In the genomic region with DNA sequence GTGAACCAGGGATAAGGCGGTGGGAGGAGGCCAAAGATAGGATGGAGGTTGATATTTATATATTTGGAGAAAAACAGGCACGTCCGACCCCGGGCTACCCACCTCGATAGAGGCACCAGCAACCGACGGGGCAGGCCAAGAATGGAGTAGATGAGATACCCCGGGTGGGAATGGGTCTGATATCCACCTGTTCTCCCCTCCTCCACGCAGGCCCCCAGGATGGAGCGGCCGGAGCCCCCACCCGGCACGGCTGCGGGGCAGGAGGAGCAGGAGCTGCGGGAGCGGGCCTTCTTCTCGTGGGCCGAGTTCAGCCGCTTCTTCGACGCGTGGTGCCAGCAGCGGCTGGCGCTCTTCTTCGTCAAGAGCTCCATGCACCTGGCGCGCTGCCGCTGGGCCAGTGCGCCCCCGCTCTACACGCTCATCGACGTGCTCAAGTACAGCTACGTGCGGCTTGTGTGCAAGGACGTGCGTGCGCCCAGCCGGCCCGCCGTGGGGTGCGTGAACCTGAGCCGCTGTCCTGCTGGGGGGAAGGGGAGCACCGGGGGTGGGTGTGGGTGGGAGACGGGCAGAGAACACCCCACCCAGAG, we compare ENCODE assay signal across 8 cellular contexts. TPM values are rescaled to one million over a fixed set of nuclear protein-coding genes. Genes with fewer than 3 reads are reported as not detected.
DNase-seq lines count a peak whose midpoint lies in the region; TF ChIP-seq lines count a peak whose summit lies in the region.

No MANE protein-coding gene starts in this region.

- no peak overlapping the region for H2AK5ac ChIP-seq in H9 (ENCODE audit: insufficient read length, low read length)

- peaks cover 4% of the 10 kb centered on the region for H3K79me1 ChIP-seq in H9 (ENCODE audit: insufficient read depth, low read depth, low read length, poor library complexity, severe bottlenecking)

- no peak overlapping the region for H4K91ac ChIP-seq in H9 (ENCODE audit: insufficient read length, low read depth, low read length)

- peak overlapping the region; percentile 80 for H3K9ac ChIP-seq in H9 (ENCODE audit: extremely low read depth, insufficient read length, low read length)

- H2AFZ ChIP-seq in H9 (ENCODE audit: low read length) = no peak overlapping the region

- CTCF ChIA-PET in activated CD4-positive, alpha-beta memory T cell treated with anti-CD3 and anti-CD28 coated beads, Interleukin-2, amount 10 ng/mL, durations not matched to agents 7 days and 5 days (lab: Charles Lee) = interaction anchor here (0.6 to 1.4 kb wide), 4 partner anchors 23 to 242 kb away, joined by 3 to 5 read pairs (median 4); no protein-coding TSS in a partner anchor

- no peaks in the 10 kb centered on the region; the same call in 1 of the 2 replicates for H3K4me1 ChIP-seq in H9 (ENCODE audit: insufficient read depth, low read length)
- peaks cover 6 to 11% of the 10 kb centered on the region in 2 donors for H3K4me1 ChIP-seq in thyroid gland

- no peak overlapping the region for H2BK12ac ChIP-seq in H9 (ENCODE audit: insufficient read length, low read depth, low read length)

- peak overlapping the region in 2 of 3 experiments; percentile 3 to 97; a peak in 2 of 7 replicates for H3K27ac Mint-ChIP-seq in H9
- peak overlapping the region; percentile 94 for H3K27ac Mint-ChIP-seq in activated CD4-positive, alpha-beta memory T cell treated with anti-CD3 and anti-CD28 coated beads, Interleukin-2, amount 10 ng/mL, durations not matched to agents 7 days and 5 days
- H3K27ac Mint-ChIP-seq in immature natural killer cell = peak overlapping the region in 2 of 6 donors; percentile 77 to 84

- POLR2A ChIA-PET in activated CD4-positive, alpha-beta memory T cell treated with anti-CD3 and anti-CD28 coated beads, Interleukin-2, amount 10 ng/mL, durations not matched to agents 7 days and 5 days (lab: Charles Lee) = interaction anchor here (1.3 to 3.6 kb wide), 8 partner anchors 8 to 84 kb away, joined by 3 to 22 read pairs (median 7); partner anchors contain the start of genes CARD8 and PLA2G4C

- H3K9me3 Mint-ChIP-seq in H9 = no peaks in the 10 kb centered on the region
- H3K9me3 Mint-ChIP-seq in activated CD4-positive, alpha-beta memory T cell treated with anti-CD3 and anti-CD28 coated beads, Interleukin-2, amount 10 ng/mL, durations not matched to agents 7 days and 5 days = no peaks in the 10 kb centered on the region
- no peaks in the 10 kb centered on the region for H3K9me3 Mint-ChIP-seq in immature natural killer cell

- H3K27me3 Mint-ChIP-seq in H9 (ENCODE audit: low read depth) (no peaks in the 10 kb centered on the region; the same call in 1 of the 2 replicates), immature natural killer cell (ENCODE audit: low read depth in 3 of 3) (peaks cover 7 to 12% (median 9%) of the 10 kb centered on the region in 3 donors)
- no peaks in the 10 kb centered on the region for H3K27me3 Mint-ChIP-seq in activated CD4-positive, alpha-beta memory T cell treated with anti-CD3 and anti-CD28 coated beads, Interleukin-2, amount 10 ng/mL, durations not matched to agents 7 days and 5 days

- no peak for DNase-seq in H9
- DNase-seq in activated CD4-positive, alpha-beta memory T cell treated with anti-CD3 and anti-CD28 coated beads, Interleukin-2, amount 10 ng/mL, durations not matched to agents 7 days and 5 days = no peak
- DNase-seq in immature natural killer cell = no peak
- no peak for DNase-seq in NCI-H2107 treated with DMSO at 0.1 percent for 48 hours (lab: John Stamatoyannopoulos, UW; ENCODE audit: unreplicated experiment)
- DNase-seq in thyroid gland = no peak
- no peak for DNase-seq in NCI-H2196 treated with DMSO at 0.1 percent for 48 hours (lab: John Stamatoyannopoulos, UW; ENCODE audit: unreplicated experiment)
- no peak for DNase-seq in hypothalamus (lab: John Stamatoyannopoulos, UW)

- H3K4me3 Mint-ChIP-seq in H9 = peak overlapping the region; percentile 96 to 98
- H3K4me3 Mint-ChIP-seq in activated CD4-positive, alpha-beta memory T cell treated with anti-CD3 and anti-CD28 coated beads, Interleukin-2, amount 10 ng/mL, durations not matched to agents 7 days and 5 days = peak overlapping the region; percentile 97
- H3K4me3 Mint-ChIP-seq in immature natural killer cell = peak overlapping the region; percentile 93 to 100 (median 97)

- no peak overlapping the region for H3K4ac ChIP-seq in H9 (ENCODE audit: low read depth, low read length)

- peaks cover 7% of the 10 kb centered on the region for H3K23me2 ChIP-seq in H9 (ENCODE audit: insufficient read length, low read depth, low read length, poor library complexity, severe bottlenecking)

- no peak for TF ChIP-seq POLR2A in thyroid gland (IDR thresholded peaks at IDR 0.05)

- intact Hi-C loops in thyroid gland (cut with DNase I) = no loop called here

- no peak overlapping the region for H2BK20ac ChIP-seq in H9 (ENCODE audit: low read depth, low read length, poor library complexity, severe bottlenecking)

- no peak overlapping the region for H3K18ac ChIP-seq in H9 (ENCODE audit: insufficient read length, low read depth, low read length)

- H4K20me1 ChIP-seq in H9 (ENCODE audit: control insufficient read depth, insufficient read depth, insufficient read length) = no peaks in the 10 kb centered on the region

- peaks cover 13 to 17% of the 10 kb centered on the region in 2 experiments for H3K4me1 Mint-ChIP-seq in H9
- H3K4me1 Mint-ChIP-seq in activated CD4-positive, alpha-beta memory T cell treated with anti-CD3 and anti-CD28 coated beads, Interleukin-2, amount 10 ng/mL, durations not matched to agents 7 days and 5 days = peaks cover 61% of the 10 kb centered on the region
- H3K4me1 Mint-ChIP-seq in immature natural killer cell = peaks cover 22 to 23% of the 10 kb centered on the region in 2 donors

- H3K36me3 Mint-ChIP-seq in H9 (ENCODE audit: insufficient read depth in 1 of 3, low read depth in 3 of 3) = peaks cover 26 to 44% (median 39%) of the 10 kb centered on the region in 3 experiments; a peak in 6 of 7 replicates
- H3K36me3 Mint-ChIP-seq in activated CD4-positive, alpha-beta memory T cell treated with anti-CD3 and anti-CD28 coated beads, Interleukin-2, amount 10 ng/mL, durations not matched to agents 7 days and 5 days (ENCODE audit: low read depth) = peaks cover 34% of the 10 kb centered on the region
- peaks cover 10 to 13% (median 13%) of the 10 kb centered on the region in 3 donors for H3K36me3 Mint-ChIP-seq in immature natural killer cell

- H3K9me3 ChIP-seq in H9 (ENCODE audit: control insufficient read depth, low read depth, low read length) = no peaks in the 10 kb centered on the region
- H3K9me3 ChIP-seq in thyroid gland = no peaks in the 10 kb centered on the region

- no peak overlapping the region for H2BK15ac ChIP-seq in H9 (ENCODE audit: low read depth, low read length)

- H2BK120ac ChIP-seq in H9 (ENCODE audit: low read depth, low read length, poor library complexity, severe bottlenecking) = no peak overlapping the region

- TF ChIP-seq CTCF in 22Rv1 (IDR thresholded peaks at IDR 0.05) (no peak), H9 (conservative IDR thresholded peaks at IDR 0.05) (no peak), thyroid gland (IDR thresholded peaks at IDR 0.05) (no peak)

- H4K5ac ChIP-seq in H9 (ENCODE audit: insufficient read length, low read depth, low read length) = no peak overlapping the region

- H3K23ac ChIP-seq in H9 (ENCODE audit: insufficient read length, low read depth, low read length) = no peak overlapping the region

- H3K79me2 ChIP-seq in H9 (ENCODE audit: insufficient read depth, low read length) = peaks cover 15% of the 10 kb centered on the region; the same call in 1 of the 2 replicates

- no peak overlapping the region; the same call in 1 of the 2 replicates for H3K14ac ChIP-seq in H9 (ENCODE audit: insufficient read depth, low read length)

- peak overlapping the region; percentile 93 for H3K4me2 ChIP-seq in H9 (ENCODE audit: insufficient read depth, insufficient read length, low read length)

- no peak overlapping the region for H3K56ac ChIP-seq in H9 (ENCODE audit: insufficient read length, low read depth, low read length)

- peaks cover 0 to 11% of the 10 kb centered on the region in 2 donors for H3K36me3 ChIP-seq in thyroid gland

- H2BK5ac ChIP-seq in H9 (ENCODE audit: insufficient read length, low read length) = no peak overlapping the region

- peak overlapping the region in 1 of 3 donors; percentile 35 for H3K4me3 ChIP-seq in thyroid gland (replicated peaks in 1 of 3)

- H3K27ac ChIP-seq in 22Rv1 (peak overlapping the region; percentile 92; the same call in 1 of the 2 replicates), H9 (ENCODE audit: insufficient read length, low read depth, low read length) (no peak overlapping the region), thyroid gland (no peak overlapping the region)

- H3T11ph ChIP-seq in H9 (ENCODE audit: low read length) = no peak overlapping the region

- H3K27me3 ChIP-seq in H9 (ENCODE audit: insufficient read depth, low read length) (no peaks in the 10 kb centered on the region), thyroid gland (no peaks in the 10 kb centered on the region)

- no CpG with 5 or more reads among the region's 45 CpGs for WGBS in H9 (ENCODE audit: extremely low coverage, insufficient read length, low lambda C conversion rate)
- 77 to 89% methylated on average over 45 of the region's 45 CpGs for WGBS in thyroid gland, 2 donors

- H4K8ac ChIP-seq in H9 (replicated peaks; ENCODE audit: insufficient read length, low read depth, low read length) = no peak overlapping the region

RNA-seq across cellular contexts. Expression of gene ZSWIM9, which starts 1.2 kb away (rescaled TPM):
- 6.4 and 8.9 TPM in 2 replicates for total RNA-seq in H9 (2021)
- 1 to 10 TPM; 7.0 to 7.8 TPM for total RNA-seq in activated CD4-positive, alpha-beta memory T cell treated with anti-CD3 and anti-CD28 coated beads, Interleukin-2, amount 10 ng/mL, durations not matched to agents 7 days and 5 days
- 1 to 10 TPM in 1 of 3 donors, under 1 TPM in 1, not detected in 1; 0.54 to 1.3 TPM for polyA plus RNA-seq in immature natural killer cell
- 1 to 10 TPM; 4.2 to 6.1 (median 5.4) TPM for total RNA-seq in thyroid gland

RNA-seq across cellular contexts. Expression of gene LIG1, which starts 1.5 kb away (rescaled TPM):
- total RNA-seq in H9 (2021) (115 TPM in 2 replicates), thyroid gland (10 to 100 TPM; 17.7 to 33.3 (median 26.7) TPM)
- 100 to 1,000 TPM; 137 to 146 TPM for total RNA-seq in activated CD4-positive, alpha-beta memory T cell treated with anti-CD3 and anti-CD28 coated beads, Interleukin-2, amount 10 ng/mL, durations not matched to agents 7 days and 5 days
- 10 to 100 TPM; 13.1 to 26.0 (median 17.3) TPM for polyA plus RNA-seq in immature natural killer cell
